In genomic region chr4:38243385-38244053, GRCh38 we compare ENCODE assay signal across 15 cellular contexts.
DNase-seq lines count a peak whose midpoint lies in the region; ATAC-seq and TF ChIP-seq lines count a peak whose summit lies in the region.
"Had no signal": no experiment of that assay in that cellular context is flagged by ENCODE, and none has a peak within 500 bp of the region (broad histone marks: within the 10 kb centered on the region; RNA-seq: fewer than 3 reads in every experiment).

No MANE protein-coding gene starts in this region.

- DNase-seq in DMS153 (lab: John Stamatoyannopoulos, UW) (peak; percentile 22), DMS153 treated with DMSO at 0.1 percent for 48 hours (lab: John Stamatoyannopoulos, UW; ENCODE audit: unreplicated experiment) (no peak), NCI-H2029 (lab: John Stamatoyannopoulos, UW) (peak; percentile 46), neural progenitor cell (ENCODE audit: low spot score) (no peak), OCI-M2 (lab: John Stamatoyannopoulos, UW; ENCODE audit: unreplicated experiment) (no peak)
- DNase-seq in activated CD4-positive, CD25-positive, alpha-beta regulatory T cell (lab: John Stamatoyannopoulos, UW) = no peak
- DNase-seq: activated CD4-positive, alpha-beta T cell treated with anti-CD3 and anti-CD28 coated beads, Interleukin-2, amount 50 U/mL, for 1 hour; hippocampal formation; NCI-H345; Peyer's patch had no signal

- no peaks in the 10 kb centered on the region for H3F3A ChIP-seq in neural progenitor cell (ENCODE audit: low read depth)

- H3K36me3 Mint-ChIP-seq in neural progenitor cell = peaks cover 4% of the 10 kb centered on the region

- H3K4me3 ChIP-seq in esophagus (ENCODE audit: low read depth in 1 of 2, low read length in 2 of 2) (peak overlapping the region; percentile 1 to 13), neural progenitor cell (no peak overlapping the region)
- H3K4me3 ChIP-seq: Peyer's patch, skin epidermis had no signal

- no peak for ATAC-seq in HG02840 (IDR thresholded peaks at IDR 0.05; ENCODE audit: low FRiP score, unreplicated experiment)

- peak overlapping the region; percentile 82 for H2AFZ ChIP-seq in neural progenitor cell (replicated peaks)

- H3K4me3 Mint-ChIP-seq in neural progenitor cell = no peak overlapping the region

- H3K9me3 ChIP-seq in esophagus (ENCODE audit: control insufficient read depth in 2 of 2, insufficient read depth in 1 of 2, low read depth in 1 of 2, low read length in 1 of 2) (no peaks in the 10 kb centered on the region), neural progenitor cell (ENCODE audit: low read depth) (peaks cover 4% of the 10 kb centered on the region)
- H3K9me3 ChIP-seq: neutrophil, Peyer's patch had no signal

- no peak overlapping the region for H3K27ac Mint-ChIP-seq in neural progenitor cell

- WGBS in esophagus, 2 donors = 56 to 67% methylated on average over 6 of the region's 6 CpGs

- no peak overlapping the region for H3K4me2 ChIP-seq in neural progenitor cell

- H3K27ac ChIP-seq in esophagus (ENCODE audit: low read depth in 2 of 2, low read length in 1 of 2) = peak overlapping the region; percentile 76 to 79
- no peak overlapping the region for H3K27ac ChIP-seq in neural progenitor cell
- H3K27ac ChIP-seq: 22Rv1, neutrophil had no signal

- no peak for TF ChIP-seq CTCF in neural progenitor cell (IDR thresholded peaks at IDR 0.05)

- H3K9ac ChIP-seq in neural progenitor cell = no peak overlapping the region

- peaks cover 23% of the 10 kb centered on the region for H3K9me3 Mint-ChIP-seq in neural progenitor cell

- H4K20me1 ChIP-seq in neural progenitor cell (ENCODE audit: low read depth) = no peaks in the 10 kb centered on the region

- no peaks in the 10 kb centered on the region for H3K79me2 ChIP-seq in neural progenitor cell (ENCODE audit: low read depth)

- H3K4me1 Mint-ChIP-seq in neural progenitor cell = peaks cover 8% of the 10 kb centered on the region

- H3K4me1 ChIP-seq in esophagus (ENCODE audit: control insufficient read depth in 2 of 2, insufficient read depth in 2 of 2, low read length in 1 of 2) = peaks cover 0 to 7% of the 10 kb centered on the region in 2 donors
- H3K4me1 ChIP-seq in neural progenitor cell = peaks cover 3% of the 10 kb centered on the region
- H3K4me1 ChIP-seq: Peyer's patch had no signal

- H3K36me3 ChIP-seq in esophagus (ENCODE audit: control insufficient read depth in 2 of 2, insufficient read depth in 2 of 2, low read length in 1 of 2) (no peaks in the 10 kb centered on the region), neural progenitor cell (no peaks in the 10 kb centered on the region)
- H3K36me3 ChIP-seq: neutrophil, Peyer's patch had no signal

- peaks cover 2% of the 10 kb centered on the region for H3K27me3 Mint-ChIP-seq in neural progenitor cell (ENCODE audit: insufficient read depth, low read depth)

- H3K27me3 ChIP-seq in esophagus (ENCODE audit: control insufficient read depth in 1 of 2, insufficient read depth in 2 of 2, low read length in 2 of 2) = no peaks in the 10 kb centered on the region
- no peaks in the 10 kb centered on the region for H3K27me3 ChIP-seq in neural progenitor cell
- H3K27me3 ChIP-seq: neutrophil, Peyer's patch had no signal

Comparison
In these comparisons a context has a peak if more than half of its experiments do, and no peak if none do; other contexts are left out.
1. DNase-seq: peak in DMS153 (single experiment) and NCI-H2029 (single experiment); none in DMS153 treated with DMSO at 0.1 percent for 48 hours (single experiment), neural progenitor cell (single experiment), OCI-M2 (single experiment) and activated CD4-positive, CD25-positive, alpha-beta regulatory T cell (0 of 4).